8 cellular contexts compared by ENCODE assay signal in genomic region chr2:155310589-155310988, GRCh38.
DNase-seq lines count a peak whose midpoint lies in the region; ATAC-seq and TF ChIP-seq lines count a peak whose summit lies in the region.

No MANE protein-coding gene starts in this region.

- no peak for DNase-seq in activated CD8-positive, alpha-beta T cell treated with anti-CD3 and anti-CD28 coated beads for 36 hours
- no peak for DNase-seq in activated CD8-positive, alpha-beta T cell treated with anti-CD3 and anti-CD28 coated beads, Interleukin-2, amount 10 ng/mL, durations not matched to agents 7 days and 5 days
- DNase-seq in HPDE6-E6E7 (ENCODE audit: extremely low spot score) = peak; percentile 4
- DNase-seq in Panc1 (ENCODE audit: low read depth, low spot score) = peak; percentile 10
- DNase-seq in fibroblast of the aortic adventitia (ENCODE audit: low read depth) = peak; percentile 41
- DNase-seq in thoracic aorta (ENCODE audit: low spot score) = no peak
- DNase-seq in activated T-helper 1 cell treated with anti-CD3 and anti-CD28 coated beads, Interleukin-12 subunit alpha, Interleukin-12 subunit beta, Interleukin-2, Interleukin-4 antibody, amounts not matched to agents 30 ng/mL and 10 ng/mL and 1 ng/mL, durations not matched to agents 14 hours and 24 hours and 36 hours (ENCODE audit: low spot score) = no peak
- DNase-seq in posterior vena cava (ENCODE audit: low spot score) = no peak

- peak; percentile 41 for TF ChIP-seq CTCF in activated CD8-positive, alpha-beta T cell treated with anti-CD3 and anti-CD28 coated beads for 36 hours (IDR thresholded peaks at IDR 0.05)
- TF ChIP-seq CTCF in Panc1 (IDR thresholded peaks at IDR 0.05) (peak; percentile 57; the same call in 1 of the 2 replicates), fibroblast of the aortic adventitia (IDR thresholded peaks at IDR 0.05; ENCODE audit: insufficient read depth, low read length) (peak; percentile 21), thoracic aorta (IDR thresholded peaks at IDR 0.05) (peak; percentile 43)

- H3K4me1 Mint-ChIP-seq in activated CD8-positive, alpha-beta T cell treated with anti-CD3 and anti-CD28 coated beads for 36 hours (ENCODE audit: low read depth) = no peaks in the 10 kb centered on the region
- H3K4me1 Mint-ChIP-seq in activated CD8-positive, alpha-beta T cell treated with anti-CD3 and anti-CD28 coated beads, Interleukin-2, amount 10 ng/mL, durations not matched to agents 7 days and 5 days (ENCODE audit: low read depth) = no peaks in the 10 kb centered on the region
- no peaks in the 10 kb centered on the region for H3K4me1 Mint-ChIP-seq in activated T-helper 1 cell treated with anti-CD3 and anti-CD28 coated beads, Interleukin-12 subunit alpha, Interleukin-12 subunit beta, Interleukin-2, Interleukin-4 antibody, amounts not matched to agents 30 ng/mL and 10 ng/mL and 1 ng/mL, durations not matched to agents 14 hours and 24 hours and 36 hours (ENCODE audit: low read depth)

- H3K27me3 Mint-ChIP-seq in activated CD8-positive, alpha-beta T cell treated with anti-CD3 and anti-CD28 coated beads for 36 hours = no peaks in the 10 kb centered on the region
- H3K27me3 Mint-ChIP-seq in activated CD8-positive, alpha-beta T cell treated with anti-CD3 and anti-CD28 coated beads, Interleukin-2, amount 10 ng/mL, durations not matched to agents 7 days and 5 days (ENCODE audit: low read depth) = no peaks in the 10 kb centered on the region
- H3K27me3 Mint-ChIP-seq in activated T-helper 1 cell treated with anti-CD3 and anti-CD28 coated beads, Interleukin-12 subunit alpha, Interleukin-12 subunit beta, Interleukin-2, Interleukin-4 antibody, amounts not matched to agents 30 ng/mL and 10 ng/mL and 1 ng/mL, durations not matched to agents 14 hours and 24 hours and 36 hours (ENCODE audit: insufficient read depth) = no peaks in the 10 kb centered on the region

- H3K27ac ChIP-seq in Panc1 (ENCODE audit: low read length) = no peak overlapping the region
- no peak overlapping the region for H3K27ac ChIP-seq in thoracic aorta

- in situ Hi-C loops in Panc1 (cut with HindIII; ENCODE audit: low pct_unique_long_range_greater_than_20kb, low sequenced_read_pairs) = no loop called here

- BruUV-seq in Panc1 (replicated peaks; lab: Mats Ljungman, UMichigan) = no TSS peak

- no peak overlapping the region for H3K4me3 Mint-ChIP-seq in activated CD8-positive, alpha-beta T cell treated with anti-CD3 and anti-CD28 coated beads for 36 hours
- no peak overlapping the region for H3K4me3 Mint-ChIP-seq in activated CD8-positive, alpha-beta T cell treated with anti-CD3 and anti-CD28 coated beads, Interleukin-2, amount 10 ng/mL, durations not matched to agents 7 days and 5 days
- H3K4me3 Mint-ChIP-seq in activated T-helper 1 cell treated with anti-CD3 and anti-CD28 coated beads, Interleukin-12 subunit alpha, Interleukin-12 subunit beta, Interleukin-2, Interleukin-4 antibody, amounts not matched to agents 30 ng/mL and 10 ng/mL and 1 ng/mL, durations not matched to agents 14 hours and 24 hours and 36 hours = no peak overlapping the region

- POLR2A ChIA-PET in activated CD8-positive, alpha-beta T cell treated with anti-CD3 and anti-CD28 coated beads for 36 hours (lab: Charles Lee) = no interaction called here
- POLR2A ChIA-PET in activated CD8-positive, alpha-beta T cell treated with anti-CD3 and anti-CD28 coated beads, Interleukin-2, amount 10 ng/mL, durations not matched to agents 7 days and 5 days (lab: Charles Lee) = no interaction called here
- POLR2A ChIA-PET in Panc1 (lab: Charles Lee) = no interaction called here

- ATAC-seq in activated CD8-positive, alpha-beta T cell treated with anti-CD3 and anti-CD28 coated beads for 36 hours = no peak
- ATAC-seq in activated CD8-positive, alpha-beta T cell treated with anti-CD3 and anti-CD28 coated beads, Interleukin-2, amount 10 ng/mL, durations not matched to agents 7 days and 5 days = no peak
- peak; percentile 70; the same call in 1 of the 2 replicates for ATAC-seq in Panc1
- no peak for ATAC-seq in thoracic aorta (ENCODE audit: insufficient number of reproducible peaks, low FRiP score, low read depth)

- intact Hi-C loops in activated CD8-positive, alpha-beta T cell treated with anti-CD3 and anti-CD28 coated beads for 36 hours (cut with micrococcal nuclease) = no loop called here
- intact Hi-C loops in Panc1 (cut with micrococcal nuclease; ENCODE audit: unreplicated experiment) = loop anchor here (5.0 kb wide), 2 partner anchors 688 to 908 kb away; no protein-coding TSS in a partner anchor
- intact Hi-C loops in activated T-helper 1 cell treated with anti-CD3 and anti-CD28 coated beads, Interleukin-12 subunit alpha, Interleukin-12 subunit beta, Interleukin-2, Interleukin-4 antibody, amounts not matched to agents 30 ng/mL and 10 ng/mL and 1 ng/mL, durations not matched to agents 14 hours and 24 hours and 36 hours (cut with micrococcal nuclease) = loop anchor here (2.0 kb wide), 1 partner anchor 858 kb away; no protein-coding TSS in a partner anchor
- intact Hi-C loops in posterior vena cava (cut with DNase I) = no loop called here

- H3K9me3 ChIP-seq in Panc1 (ENCODE audit: control insufficient read depth, insufficient read depth, low read depth, low read length) = no peaks in the 10 kb centered on the region
- H3K9me3 ChIP-seq in thoracic aorta = no peaks in the 10 kb centered on the region

- no peaks in the 10 kb centered on the region for H3K9me3 Mint-ChIP-seq in activated CD8-positive, alpha-beta T cell treated with anti-CD3 and anti-CD28 coated beads for 36 hours
- no peaks in the 10 kb centered on the region for H3K9me3 Mint-ChIP-seq in activated CD8-positive, alpha-beta T cell treated with anti-CD3 and anti-CD28 coated beads, Interleukin-2, amount 10 ng/mL, durations not matched to agents 7 days and 5 days (ENCODE audit: insufficient read depth)
- H3K9me3 Mint-ChIP-seq in activated T-helper 1 cell treated with anti-CD3 and anti-CD28 coated beads, Interleukin-12 subunit alpha, Interleukin-12 subunit beta, Interleukin-2, Interleukin-4 antibody, amounts not matched to agents 30 ng/mL and 10 ng/mL and 1 ng/mL, durations not matched to agents 14 hours and 24 hours and 36 hours = no peaks in the 10 kb centered on the region

- CTCF ChIA-PET in activated CD8-positive, alpha-beta T cell treated with anti-CD3 and anti-CD28 coated beads for 36 hours (lab: Charles Lee) = interaction anchor here (0.6 to 1.0 kb wide), 3 partner anchors 9 to 69 kb away, joined by 3 read pairs; no protein-coding TSS in a partner anchor
- CTCF ChIA-PET in activated CD8-positive, alpha-beta T cell treated with anti-CD3 and anti-CD28 coated beads, Interleukin-2, amount 10 ng/mL, durations not matched to agents 7 days and 5 days (lab: Charles Lee) = no interaction called here
- CTCF ChIA-PET in Panc1 (lab: Charles Lee) = no interaction called here

- no peaks in the 10 kb centered on the region for H3K36me3 Mint-ChIP-seq in activated CD8-positive, alpha-beta T cell treated with anti-CD3 and anti-CD28 coated beads for 36 hours (ENCODE audit: low read depth)
- H3K36me3 Mint-ChIP-seq in activated CD8-positive, alpha-beta T cell treated with anti-CD3 and anti-CD28 coated beads, Interleukin-2, amount 10 ng/mL, durations not matched to agents 7 days and 5 days (ENCODE audit: low read depth) = no peaks in the 10 kb centered on the region
- no peaks in the 10 kb centered on the region for H3K36me3 Mint-ChIP-seq in activated T-helper 1 cell treated with anti-CD3 and anti-CD28 coated beads, Interleukin-12 subunit alpha, Interleukin-12 subunit beta, Interleukin-2, Interleukin-4 antibody, amounts not matched to agents 30 ng/mL and 10 ng/mL and 1 ng/mL, durations not matched to agents 14 hours and 24 hours and 36 hours (ENCODE audit: low read depth)

- no peaks in the 10 kb centered on the region for H3K36me3 ChIP-seq in Panc1 (ENCODE audit: control insufficient read depth, insufficient read depth, low read length)
- no peaks in the 10 kb centered on the region for H3K36me3 ChIP-seq in thoracic aorta

- H3K4me1 ChIP-seq in Panc1 (ENCODE audit: control insufficient read depth, insufficient read depth, low read length) (no peaks in the 10 kb centered on the region), thoracic aorta (ENCODE audit: control insufficient read depth in 1 of 2, low read depth in 2 of 2) (no peaks in the 10 kb centered on the region)

- H3K27ac Mint-ChIP-seq in activated CD8-positive, alpha-beta T cell treated with anti-CD3 and anti-CD28 coated beads for 36 hours = no peak overlapping the region
- H3K27ac Mint-ChIP-seq in activated CD8-positive, alpha-beta T cell treated with anti-CD3 and anti-CD28 coated beads, Interleukin-2, amount 10 ng/mL, durations not matched to agents 7 days and 5 days = no peak overlapping the region
- no peak overlapping the region for H3K27ac Mint-ChIP-seq in activated T-helper 1 cell treated with anti-CD3 and anti-CD28 coated beads, Interleukin-12 subunit alpha, Interleukin-12 subunit beta, Interleukin-2, Interleukin-4 antibody, amounts not matched to agents 30 ng/mL and 10 ng/mL and 1 ng/mL, durations not matched to agents 14 hours and 24 hours and 36 hours

- H3K27me3 ChIP-seq in Panc1 (ENCODE audit: control insufficient read depth, insufficient read depth, low read length) = no peaks in the 10 kb centered on the region
- H3K27me3 ChIP-seq in thoracic aorta (replicated peaks; ENCODE audit: insufficient read depth) = no peaks in the 10 kb centered on the region

- H3K4me3 ChIP-seq in Panc1 (ENCODE audit: low read depth in 2 of 2, low read length in 2 of 2) (no peak overlapping the region), fibroblast of the aortic adventitia (ENCODE audit: low read depth, low read length) (no peak overlapping the region), thoracic aorta (no peak overlapping the region)

Comparison
In these comparisons a context has a peak if more than half of its experiments do, and no peak if none do; other contexts are left out.
1. DNase-seq: peak in HPDE6-E6E7 (single experiment), Panc1 (single experiment) and fibroblast of the aortic adventitia (single experiment); none in activated CD8-positive, alpha-beta T cell treated with anti-CD3 and anti-CD28 coated beads for 36 hours (single experiment), activated CD8-positive, alpha-beta T cell treated with anti-CD3 and anti-CD28 coated beads, Interleukin-2, amount 10 ng/mL, durations not matched to agents 7 days and 5 days (single experiment), thoracic aorta (single experiment), activated T-helper 1 cell treated with anti-CD3 and anti-CD28 coated beads, Interleukin-12 subunit alpha, Interleukin-12 subunit beta, Interleukin-2, Interleukin-4 antibody, amounts not matched to agents 30 ng/mL and 10 ng/mL and 1 ng/mL, durations not matched to agents 14 hours and 24 hours and 36 hours (single experiment) and posterior vena cava (single experiment).
2. intact Hi-C loops: an anchor here in Panc1 (5.0 kb wide) and activated T-helper 1 cell treated with anti-CD3 and anti-CD28 coated beads, Interleukin-12 subunit alpha, Interleukin-12 subunit beta, Interleukin-2, Interleukin-4 antibody, amounts not matched to agents 30 ng/mL and 10 ng/mL and 1 ng/mL, durations not matched to agents 14 hours and 24 hours and 36 hours (2.0 kb wide); none called in activated CD8-positive, alpha-beta T cell treated with anti-CD3 and anti-CD28 coated beads for 36 hours and posterior vena cava.
3. Peak in every context shown above with its lines, with median percentiles within 50 percentile points of each other: CTCF ChIP-seq.